ENCODE assay signal across 9 cellular contexts in the genomic region with DNA sequence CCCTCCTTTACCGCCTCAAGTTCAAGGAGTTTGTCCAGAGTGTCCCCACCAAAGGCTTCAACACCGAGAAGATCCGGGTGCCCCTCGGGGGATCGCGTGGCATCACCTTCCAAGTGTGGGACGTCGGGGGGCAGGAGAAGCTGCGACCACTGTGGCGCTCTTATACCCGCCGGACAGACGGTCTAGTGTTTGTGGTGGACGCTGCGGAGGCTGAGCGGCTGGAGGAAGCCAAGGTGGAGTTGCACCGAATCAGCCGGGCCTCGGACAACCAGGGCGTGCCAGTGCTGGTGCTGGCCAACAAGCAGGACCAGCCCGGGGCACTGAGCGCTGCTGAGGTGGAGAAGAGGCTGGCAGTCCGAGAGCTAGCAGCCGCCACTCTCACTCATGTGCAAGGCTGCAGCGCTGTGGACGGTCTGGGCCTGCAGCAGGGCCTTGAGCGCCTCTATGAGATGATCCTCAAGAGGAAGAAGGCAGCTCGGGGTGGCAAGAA. TPM values are rescaled to one million over a fixed set of nuclear protein-coding genes. Genes with fewer than 3 reads are reported as not detected.
DNase-seq lines count a peak whose midpoint lies in the region; ATAC-seq and TF ChIP-seq lines count a peak whose summit lies in the region.
"Had no signal": no experiment of that assay in that cellular context is flagged by ENCODE, and none has a peak within 500 bp of the region (broad histone marks: within the 10 kb centered on the region; RNA-seq: fewer than 3 reads in every experiment).

No MANE protein-coding gene starts in this region.

- no peak for DNase-seq in activated T-cell treated with anti-CD3 and anti-CD28 coated beads, Interleukin-2, amount 50 U/mL, for 4 hours
- DNase-seq in activated T-cell treated with anti-CD3 and anti-CD28 coated beads for 4 hours, result no peak
- no peak for DNase-seq in central memory CD8-positive, alpha-beta T cell (ENCODE audit: low spot score in 2 of 2)
- DNase-seq in memory B cell (ENCODE audit: low spot score in 2 of 2), result no peak
- DNase-seq in transverse colon, result no peak
- no peak for DNase-seq in NCI-H2171 treated with DMSO at 0.1 percent for 48 hours (lab: John Stamatoyannopoulos, UW)
- no peak for DNase-seq in erythroblast (lab: John Stamatoyannopoulos, UW)
- DNase-seq: hippocampal formation had no signal

- H3K36me3 Mint-ChIP-seq in activated T-cell treated with anti-CD3 and anti-CD28 coated beads, Interleukin-2, amount 50 U/mL, for 4 hours (ENCODE audit: insufficient read depth), result no peaks in the 10 kb centered on the region
- peaks cover 9% of the 10 kb centered on the region for H3K36me3 Mint-ChIP-seq in central memory CD8-positive, alpha-beta T cell (ENCODE audit: insufficient read depth)
- H3K36me3 Mint-ChIP-seq in memory B cell, result no peaks in the 10 kb centered on the region

- in situ Hi-C loops in transverse colon (cut with MboI; ENCODE audit: low pct_ligation_motif_present in 1 of 4, low pct_unique_long_range_greater_than_20kb in 1 of 4, low sequenced_read_pairs in 3 of 4), result loop anchor here in 3 of 4 donors (5.0 kb wide), 1 partner anchor 82 kb away; the partner anchor contains the start of gene DHX8 (in 3 of the 3)

- no peaks in the 10 kb centered on the region for H3K9me3 ChIP-seq in transverse colon

- H3K27ac ChIP-seq in transverse colon, result peak overlapping the region; percentile 79 to 94 (median 88)

- no peaks in the 10 kb centered on the region for H3K36me3 ChIP-seq in transverse colon

- H3K4me3 Mint-ChIP-seq in activated T-cell treated with anti-CD3 and anti-CD28 coated beads, Interleukin-2, amount 50 U/mL, for 4 hours, result peak overlapping the region; percentile 88
- H3K4me3 Mint-ChIP-seq in central memory CD8-positive, alpha-beta T cell, result peak overlapping the region; percentile 96
- H3K4me3 Mint-ChIP-seq in memory B cell, result peak overlapping the region; percentile 89

- TF ChIP-seq EP300 in transverse colon (IDR thresholded peaks at IDR 0.05; ENCODE audit: low read depth), result no peak

- peaks cover 0 to 31% (median 6%) of the 10 kb centered on the region in 4 donors for H3K4me1 ChIP-seq in transverse colon

- no peak for TF ChIP-seq POLR2A in transverse colon (IDR thresholded peaks at IDR 0.05)
- no peak for TF ChIP-seq POLR2A in erythroblast (IDR thresholded peaks at IDR 0.05; ENCODE audit: low read length)

- H3K9me3 Mint-ChIP-seq in activated T-cell treated with anti-CD3 and anti-CD28 coated beads, Interleukin-2, amount 50 U/mL, for 4 hours, result no peaks in the 10 kb centered on the region
- no peaks in the 10 kb centered on the region for H3K9me3 Mint-ChIP-seq in central memory CD8-positive, alpha-beta T cell
- H3K9me3 Mint-ChIP-seq in memory B cell, result no peaks in the 10 kb centered on the region

- intact Hi-C loops in transverse colon (cut with DNase I; ENCODE audit: low total_unique reads), result no loop called here

- no peak for ATAC-seq in activated T-cell treated with anti-CD3 and anti-CD28 coated beads, Interleukin-2, amount 50 U/mL, for 4 hours
- ATAC-seq in central memory CD8-positive, alpha-beta T cell (replicated peaks; ENCODE audit: extremely low read depth, poor library complexity, severe bottlenecking), result no peak
- ATAC-seq in memory B cell (ENCODE audit: low read depth) (no peak), HG02852 (IDR thresholded peaks at IDR 0.05; ENCODE audit: unreplicated experiment) (no peak)

- no peaks in the 10 kb centered on the region for H3K27me3 Mint-ChIP-seq in activated T-cell treated with anti-CD3 and anti-CD28 coated beads, Interleukin-2, amount 50 U/mL, for 4 hours (ENCODE audit: low read depth)
- H3K27me3 Mint-ChIP-seq in central memory CD8-positive, alpha-beta T cell, result no peaks in the 10 kb centered on the region
- peaks cover 2% of the 10 kb centered on the region for H3K27me3 Mint-ChIP-seq in memory B cell

- H3K4me3 ChIP-seq in transverse colon, result peak overlapping the region; percentile 60 to 98 (median 75)

- no peaks in the 10 kb centered on the region for H3K27me3 ChIP-seq in transverse colon

- peaks cover 28% of the 10 kb centered on the region for H3K4me1 Mint-ChIP-seq in activated T-cell treated with anti-CD3 and anti-CD28 coated beads, Interleukin-2, amount 50 U/mL, for 4 hours (ENCODE audit: low read depth)
- peaks cover 19% of the 10 kb centered on the region for H3K4me1 Mint-ChIP-seq in central memory CD8-positive, alpha-beta T cell
- peaks cover 46% of the 10 kb centered on the region for H3K4me1 Mint-ChIP-seq in memory B cell

- TF ChIP-seq CTCF in transverse colon (IDR thresholded peaks at IDR 0.05), result no peak

- H3K27ac Mint-ChIP-seq in central memory CD8-positive, alpha-beta T cell (ENCODE audit: low read depth), result peak overlapping the region; percentile 19
- H3K27ac Mint-ChIP-seq in memory B cell, result peak overlapping the region; percentile 58

- WGBS in transverse colon (ENCODE audit: low coverage in 1 of 2), 2 donors, result 84% methylated on average over 15 of the region's 28 CpGs; no CpG with 5 or more reads in 1 of the 2 donors

RNA-seq across cellular contexts. Expression of gene ARL4D, which starts 1.1 kb away (rescaled TPM):
- 1 to 10 TPM; 1.7 to 2.6 (median 1.8) TPM for total RNA-seq in activated T-cell treated with anti-CD3 and anti-CD28 coated beads, Interleukin-2, amount 50 U/mL, for 4 hours
- 10 to 100 TPM in 1 of 4 donors, 1 to 10 TPM in 3; 6.7 to 29.5 (median 8.8) TPM for total RNA-seq in transverse colon
